ENCODE assay signal across 29 cellular contexts in the genomic region with DNA sequence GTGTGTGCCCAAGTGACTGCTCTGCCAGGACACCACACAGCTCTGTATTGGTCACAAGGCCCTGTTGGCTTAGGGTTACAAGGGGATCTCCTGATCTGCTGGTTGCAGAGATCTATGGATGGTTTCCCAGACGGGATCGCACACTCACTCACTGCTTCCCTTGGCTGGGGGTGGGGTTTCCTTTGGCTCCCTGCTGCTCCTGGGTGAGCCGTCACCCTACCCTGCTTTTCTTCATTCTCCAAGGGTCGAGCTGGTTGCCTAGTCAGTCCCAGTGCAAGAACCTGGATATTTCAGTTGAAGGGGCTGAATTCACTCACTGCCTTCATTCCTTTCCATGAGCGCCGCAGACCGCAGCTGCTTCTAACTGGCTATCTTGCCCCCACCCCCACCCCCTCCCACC.
"Had no signal": no experiment of that assay in that cellular context is flagged by ENCODE, and none has a peak within 500 bp of the region (broad histone marks: within the 10 kb centered on the region; RNA-seq: fewer than 3 reads in every experiment).

No MANE protein-coding gene starts in this region.

- H3K4me1 Mint-ChIP-seq: activated naive CD8-positive, alpha-beta T cell treated with anti-CD3 and anti-CD28 coated beads, Interleukin-2, amount 50 U/mL, for 24 hours; central memory CD8-positive, alpha-beta T cell had no signal

- H3K4me3 Mint-ChIP-seq: activated CD4-positive, alpha-beta memory T cell treated with anti-CD3 and anti-CD28 coated beads for 36 hours; activated CD4-positive, alpha-beta T cell treated with anti-CD3 and anti-CD28 coated beads, Interleukin-2, amount 10 ng/mL, durations not matched to agents 24 days and 14 days; activated naive CD4-positive, alpha-beta T cell treated with anti-CD3 and anti-CD28 coated beads, Interleukin-2, amount 10 ng/mL, durations not matched to agents 7 days and 5 days; activated naive CD8-positive, alpha-beta T cell; activated naive CD8-positive, alpha-beta T cell treated with anti-CD3 and anti-CD28 coated beads, Interleukin-2, amount 50 U/mL, for 24 hours; activated T-cell treated with anti-CD3 and anti-CD28 coated beads, Interleukin-2, amount 50 U/mL, for 4 hours; activated T-helper 1 cell treated with anti-CD3 and anti-CD28 coated beads, Interleukin-12 subunit alpha, Interleukin-12 subunit beta, Interleukin-2, Interleukin-4 antibody, amounts not matched to agents 30 ng/mL and 10 ng/mL and 1 ng/mL, durations not matched to agents 14 hours and 24 hours and 36 hours; central memory CD8-positive, alpha-beta T cell had no signal

- H3K27ac Mint-ChIP-seq: activated CD4-positive, alpha-beta memory T cell treated with anti-CD3 and anti-CD28 coated beads for 36 hours; activated CD4-positive, alpha-beta T cell treated with anti-CD3 and anti-CD28 coated beads, Interleukin-2, amount 10 ng/mL, durations not matched to agents 24 days and 14 days; activated naive CD4-positive, alpha-beta T cell treated with anti-CD3 and anti-CD28 coated beads, Interleukin-2, amount 10 ng/mL, durations not matched to agents 7 days and 5 days; activated naive CD8-positive, alpha-beta T cell; activated naive CD8-positive, alpha-beta T cell treated with anti-CD3 and anti-CD28 coated beads, Interleukin-2, amount 50 U/mL, for 24 hours; activated T-helper 1 cell treated with anti-CD3 and anti-CD28 coated beads, Interleukin-12 subunit alpha, Interleukin-12 subunit beta, Interleukin-2, Interleukin-4 antibody, amounts not matched to agents 30 ng/mL and 10 ng/mL and 1 ng/mL, durations not matched to agents 14 hours and 24 hours and 36 hours had no signal

- H3K27me3 Mint-ChIP-seq: activated CD4-positive, alpha-beta memory T cell treated with anti-CD3 and anti-CD28 coated beads for 36 hours; activated CD4-positive, alpha-beta T cell treated with anti-CD3 and anti-CD28 coated beads, Interleukin-2, amount 10 ng/mL, durations not matched to agents 24 days and 14 days; activated naive CD4-positive, alpha-beta T cell treated with anti-CD3 and anti-CD28 coated beads, Interleukin-2, amount 10 ng/mL, durations not matched to agents 7 days and 5 days; activated naive CD8-positive, alpha-beta T cell; central memory CD8-positive, alpha-beta T cell had no signal

- DNase-seq: activated CD4-positive, alpha-beta memory T cell treated with anti-CD3 and anti-CD28 coated beads for 36 hours; activated CD4-positive, alpha-beta T cell treated with anti-CD3 and anti-CD28 coated beads, Interleukin-2, amount 10 ng/mL, durations not matched to agents 24 days and 14 days; activated CD8-positive, alpha-beta memory T cell treated with anti-CD3 and anti-CD28 coated beads, Interleukin-2, amount 50 U/mL, for 4 hours; activated gamma-delta T cell treated with Interleukin-2 at 50 U/mL for 16 hours; activated naive CD4-positive, alpha-beta T cell treated with anti-CD3 and anti-CD28 coated beads, Interleukin-2, amount 10 ng/mL, durations not matched to agents 7 days and 5 days; activated naive CD8-positive, alpha-beta T cell treated with anti-CD3 and anti-CD28 coated beads, Interleukin-2, amount 50 U/mL, for 24 hours; activated T-cell treated with anti-CD3 and anti-CD28 coated beads for 4 hours; activated T-cell treated with anti-CD3 and anti-CD28 coated beads, Interleukin-2, amount 50 U/mL, for 4 hours; amniotic stem cell; aorta; brain microvascular endothelial cell; Karpas-422; KBM-7; MV-4-11; NCI-H1092; NCI-H1436 treated with DMSO at 0.1 percent for 48 hours; NCI-H1694 treated with DMSO at 0.1 percent for 48 hours; NCI-H2029; NCI-H345; SHP77; SJCRH30; T1000; WERI-Rb-1 had no signal

- H3K4me1 ChIP-seq: SJCRH30 had no signal

- H3K4me3 ChIP-seq: cardiac muscle cell, SJCRH30, SK-N-MC had no signal

- H3K36me3 ChIP-seq: brain microvascular endothelial cell, cardiac muscle cell, SJCRH30, WERI-Rb-1 had no signal

- H3K27me3 ChIP-seq: brain microvascular endothelial cell, cardiac muscle cell, SJCRH30 had no signal

- ATAC-seq: activated naive CD8-positive, alpha-beta T cell treated with anti-CD3 and anti-CD28 coated beads, Interleukin-2, amount 50 U/mL, for 24 hours; activated T-cell treated with anti-CD3 and anti-CD28 coated beads, Interleukin-2, amount 50 U/mL, for 4 hours; Panc1 had no signal

- H3K9me3 ChIP-seq: SJCRH30 had no signal

- H3K9me3 Mint-ChIP-seq: central memory CD8-positive, alpha-beta T cell had no signal

- H3K27ac ChIP-seq: brain microvascular endothelial cell, cardiac muscle cell, SJCRH30, SK-N-MC, WERI-Rb-1 had no signal
